ENCODE assay signal across 17 cellular contexts in the genomic region with DNA sequence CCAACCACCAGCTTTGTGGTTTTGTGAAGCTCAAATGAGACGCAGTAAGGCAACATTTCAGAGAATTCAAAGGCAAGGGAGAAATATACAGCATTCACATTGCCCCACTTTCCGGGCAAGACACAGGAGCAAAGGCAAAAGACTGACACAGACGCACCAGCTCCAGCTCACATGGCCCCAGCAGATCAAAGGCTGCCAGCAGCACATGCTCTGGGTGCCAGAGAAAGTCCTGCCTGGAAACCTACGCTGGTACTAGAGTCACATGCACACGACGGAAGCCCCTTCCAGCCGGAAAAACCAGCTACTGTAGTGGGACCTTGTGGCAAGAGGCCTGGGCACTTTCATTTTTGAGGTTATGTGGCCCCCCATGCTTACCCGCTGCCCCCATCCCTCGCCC. TPM values are rescaled to one million over a fixed set of nuclear protein-coding genes. Genes with fewer than 3 reads are reported as not detected.
A peak's percentile ranks its signal among the peaks of the same experiment; 100 is the strongest.
DNase-seq lines count a peak whose midpoint lies in the region; ATAC-seq and TF ChIP-seq lines count a peak whose summit lies in the region.
"Had no signal": no experiment of that assay in that cellular context is flagged by ENCODE, and none has a peak within 500 bp of the region (broad histone marks: within the 10 kb centered on the region; RNA-seq: fewer than 3 reads in every experiment).

No MANE protein-coding gene starts in this region.

- H3K36me3 ChIP-seq in left ventricle myocardium inferior: peaks cover 100% of the 10 kb centered on the region
- H3K36me3 ChIP-seq in osteoblast (ENCODE audit: insufficient read depth, low read length): peaks cover 86% of the 10 kb centered on the region

- ATAC-seq in T-helper 17 cell: no peak
- ATAC-seq in stimulated activated effector memory CD8-positive, alpha-beta T cell treated with anti-CD3 and anti-CD28 coated beads, Interleukin-12 subunit alpha, Interleukin-12 subunit beta, amount 100 ng/mL, for 72 hours: no peak
- ATAC-seq: Panc1 had no signal

- H3K4me3 Mint-ChIP-seq in T-helper 17 cell: no peak overlapping the region
- no peak overlapping the region for H3K4me3 Mint-ChIP-seq in stimulated activated effector memory CD8-positive, alpha-beta T cell treated with anti-CD3 and anti-CD28 coated beads, Interleukin-12 subunit alpha, Interleukin-12 subunit beta, amount 100 ng/mL, for 72 hours
- H3K4me3 Mint-ChIP-seq: HFFc6 had no signal

- H3K4me1 ChIP-seq in left ventricle myocardium inferior: peaks cover 26% of the 10 kb centered on the region
- no peaks in the 10 kb centered on the region for H3K4me1 ChIP-seq in osteoblast (ENCODE audit: insufficient read depth, low read length)

- H4K20me1 ChIP-seq in osteoblast (ENCODE audit: insufficient read depth, low read length): no peaks in the 10 kb centered on the region

- H3K27me3 ChIP-seq in left ventricle myocardium inferior (ENCODE audit: low read depth): no peaks in the 10 kb centered on the region
- H3K27me3 ChIP-seq in osteoblast (ENCODE audit: insufficient read depth, low read length): no peaks in the 10 kb centered on the region

- H3K27me3 Mint-ChIP-seq in T-helper 17 cell: no peaks in the 10 kb centered on the region

- no peak overlapping the region for H2AFZ ChIP-seq in osteoblast (ENCODE audit: low read length)

- no peaks in the 10 kb centered on the region for H3K9me3 ChIP-seq in T-helper 17 cell (ENCODE audit: control insufficient read depth, low read length, poor library complexity, severe bottlenecking)
- no peaks in the 10 kb centered on the region for H3K9me3 ChIP-seq in left ventricle myocardium inferior (replicated peaks)
- H3K9me3 ChIP-seq in osteoblast (ENCODE audit: low read depth, low read length): no peaks in the 10 kb centered on the region

- H3K4me3 ChIP-seq in left ventricle myocardium inferior (no peak overlapping the region), osteoblast (ENCODE audit: insufficient read depth, low read length) (no peak overlapping the region)

- H3K36me3 Mint-ChIP-seq in T-helper 17 cell (ENCODE audit: low read depth): peaks cover 17% of the 10 kb centered on the region
- H3K36me3 Mint-ChIP-seq in stimulated activated effector memory CD8-positive, alpha-beta T cell treated with anti-CD3 and anti-CD28 coated beads, Interleukin-12 subunit alpha, Interleukin-12 subunit beta, amount 100 ng/mL, for 72 hours: peaks cover 95% of the 10 kb centered on the region

- no peaks in the 10 kb centered on the region for H3K9me3 Mint-ChIP-seq in stimulated activated effector memory CD8-positive, alpha-beta T cell treated with anti-CD3 and anti-CD28 coated beads, Interleukin-12 subunit alpha, Interleukin-12 subunit beta, amount 100 ng/mL, for 72 hours
- H3K9me3 Mint-ChIP-seq: HFFc6 had no signal

- H3K27ac Mint-ChIP-seq in T-helper 17 cell: peak overlapping the region; percentile 49
- peak overlapping the region; percentile 62 for H3K27ac Mint-ChIP-seq in stimulated activated effector memory CD8-positive, alpha-beta T cell treated with anti-CD3 and anti-CD28 coated beads, Interleukin-12 subunit alpha, Interleukin-12 subunit beta, amount 100 ng/mL, for 72 hours
- H3K27ac Mint-ChIP-seq: HFFc6 had no signal

- no peak overlapping the region for H3K4me2 ChIP-seq in osteoblast (ENCODE audit: insufficient read depth, low read length)

- TF ChIP-seq CTCF in left ventricle myocardium inferior (IDR thresholded peaks at IDR 0.05; ENCODE audit: borderline replicate concordance) (no peak), osteoblast (IDR thresholded peaks at IDR 0.05; ENCODE audit: extremely low read depth, low read depth, low read length) (no peak)

- DNase-seq in T-helper 17 cell: no peak
- peak; percentile 38 for DNase-seq in left ventricle myocardium inferior
- DNase-seq in osteoblast (ENCODE audit: insufficient read length, low spot score, missing footprints): peak; percentile 62
- no peak for DNase-seq in stimulated activated effector memory CD8-positive, alpha-beta T cell treated with anti-CD3 and anti-CD28 coated beads, Interleukin-12 subunit alpha, Interleukin-12 subunit beta, amount 100 ng/mL, for 72 hours (ENCODE audit: low spot score in 2 of 2)
- DNase-seq in NCI-H187 treated with DMSO at 0.1 percent for 48 hours (lab: John Stamatoyannopoulos, UW): no peak
- no peak for DNase-seq in stimulated activated CD4-positive, alpha-beta T cell treated with anti-CD3 and anti-CD28 coated beads, Interleukin-1b, Interleukin-23, amount 100 ng/mL, for 48 hours
- no peak for DNase-seq in NCI-H1436 treated with DMSO at 0.1 percent for 48 hours (lab: John Stamatoyannopoulos, UW)
- DNase-seq: COR-L47, DMS153, HFFc6, KG1, NCI-H1048, NCI-H146, NCI-H2227 treated with DMSO at 0.1 percent for 48 hours, SHP77 had no signal

- no peaks in the 10 kb centered on the region for H3K79me2 ChIP-seq in osteoblast (ENCODE audit: insufficient read depth, low read length)

- H3K4me1 Mint-ChIP-seq in T-helper 17 cell: no peaks in the 10 kb centered on the region
- H3K4me1 Mint-ChIP-seq in stimulated activated effector memory CD8-positive, alpha-beta T cell treated with anti-CD3 and anti-CD28 coated beads, Interleukin-12 subunit alpha, Interleukin-12 subunit beta, amount 100 ng/mL, for 72 hours: peaks cover 15% of the 10 kb centered on the region

- peak overlapping the region; percentile 81 for H3K27ac ChIP-seq in left ventricle myocardium inferior (replicated peaks)
- H3K27ac ChIP-seq in osteoblast (ENCODE audit: low read depth, low read length): no peak overlapping the region
- H3K27ac ChIP-seq: C4-2B had no signal

- intact Hi-C loops in left ventricle myocardium inferior (cut with micrococcal nuclease): no loop called here

RNA-seq across cellular contexts. Expression of a gene that starts 50.1 kb away (rescaled TPM):
- total RNA-seq in T-helper 17 cell: 10 to 100 TPM; 55.3 to 55.6 TPM
- total RNA-seq in left ventricle myocardium inferior: 46.9 TPM
- total RNA-seq in osteoblast: 55.1 and 59.0 TPM in 2 replicates

RNA-seq across cellular contexts. Expression of a gene that starts 50.3 kb away (rescaled TPM):
- total RNA-seq in T-helper 17 cell (10 to 100 TPM; 28.6 to 29.7 TPM), left ventricle myocardium inferior (12.0 TPM), osteoblast (30.8 and 32.7 TPM in 2 replicates)

Comparison
In these comparisons a context has a peak if more than half of its experiments do, and no peak if none do; other contexts are left out.
1. DNase-seq: peak in left ventricle myocardium inferior (single experiment) and osteoblast (single experiment); none in T-helper 17 cell (0 of 3), stimulated activated effector memory CD8-positive, alpha-beta T cell treated with anti-CD3 and anti-CD28 coated beads, Interleukin-12 subunit alpha, Interleukin-12 subunit beta, amount 100 ng/mL, for 72 hours (0 of 2), NCI-H187 treated with DMSO at 0.1 percent for 48 hours (single experiment), stimulated activated CD4-positive, alpha-beta T cell treated with anti-CD3 and anti-CD28 coated beads, Interleukin-1b, Interleukin-23, amount 100 ng/mL, for 48 hours (single experiment) and NCI-H1436 treated with DMSO at 0.1 percent for 48 hours (single experiment).